In the genomic region with DNA sequence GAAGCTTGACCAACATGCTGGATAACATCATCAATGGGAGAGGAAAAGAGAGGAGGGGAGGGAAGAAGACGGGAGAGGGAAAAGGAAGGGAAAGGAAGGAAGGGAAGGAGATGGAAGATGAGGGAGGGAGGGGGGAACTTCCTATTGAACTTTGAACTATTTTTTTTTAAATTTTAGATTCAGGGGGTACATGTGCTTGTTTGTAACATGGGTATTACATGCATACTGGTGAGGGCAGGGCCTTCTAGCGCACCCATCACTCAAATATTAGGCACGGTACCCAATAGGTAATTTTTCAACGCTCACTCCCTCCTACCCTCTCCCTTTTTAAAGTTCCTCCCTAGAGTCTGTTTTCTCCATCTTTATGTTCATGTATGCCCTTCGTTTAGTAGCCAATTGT, we compare ENCODE assay signal across 28 cellular contexts.
"Had no signal": no experiment of that assay in that cellular context is flagged by ENCODE, and none has a peak within 500 bp of the region (broad histone marks: within the 10 kb centered on the region; RNA-seq: fewer than 3 reads in every experiment).

No MANE protein-coding gene starts in this region.

- H3K9me3 ChIP-seq: colonic mucosa, esophagus muscularis mucosa, esophagus squamous epithelium, gastrocnemius medialis had no signal

- ATAC-seq: effector memory CD8-positive, alpha-beta T cell; esophagus mucosa; foreskin keratinocyte; gastrocnemius medialis; gastroesophageal sphincter; heart left ventricle; heart right ventricle had no signal

- H3K27ac ChIP-seq: colonic mucosa, coronary artery, dorsolateral prefrontal cortex, epithelial cell of prostate, esophagus muscularis mucosa, esophagus squamous epithelium, foreskin keratinocyte, gastrocnemius medialis, gastroesophageal sphincter, heart left ventricle, heart right ventricle had no signal

- DNase-seq: colonic mucosa; cortex of kidney; dermis blood vessel endothelial cell; dorsolateral prefrontal cortex; effector CD4-positive, alpha-beta T cell; effector CD8-positive, alpha-beta T cell; effector memory CD4-positive, alpha-beta T cell; effector memory CD8-positive, alpha-beta T cell; endodermal cell; erythroblast; esophagus squamous epithelium; foreskin fibroblast; foreskin keratinocyte; foreskin melanocyte; gastrocnemius medialis; glutamatergic neuron; head of caudate nucleus; heart left ventricle; heart right ventricle had no signal

- H3K4me3 ChIP-seq: colonic mucosa, coronary artery, dorsolateral prefrontal cortex, esophagus muscularis mucosa, esophagus squamous epithelium, gastrocnemius medialis, gastroesophageal sphincter, heart left ventricle, heart right ventricle had no signal

- H3K4me1 ChIP-seq: colonic mucosa, esophagus muscularis mucosa, esophagus squamous epithelium, foreskin keratinocyte, gastrocnemius medialis, gastroesophageal sphincter, heart left ventricle, heart right ventricle had no signal

- H3K27me3 ChIP-seq: colonic mucosa, esophagus muscularis mucosa had no signal

- FAIRE-seq: colon, endometrium, endothelial cell of umbilical vein, frontal cortex had no signal

- H3K36me3 ChIP-seq: colonic mucosa, esophagus muscularis mucosa, esophagus squamous epithelium, gastrocnemius medialis, gastroesophageal sphincter, heart left ventricle, heart right ventricle had no signal
